1 cellular context compared by ENCODE assay signal in genomic region chr13:102422690-102423089, GRCh38.
TF ChIP-seq lines count a peak whose summit lies in the region.

No MANE protein-coding gene starts in this region.

TF ChIP-seq in SK-N-SH, 30 proteins besides CTCF, POLR2A, EP300 and RAD21 (continued from another document):
- TF ChIP-seq REST (IDR thresholded peaks at IDR 0.05; ENCODE audit: low read depth, low read length) (no peak), RXRA (IDR thresholded peaks at IDR 0.05; ENCODE audit: borderline replicate concordance, low read depth) (no peak), MEF2A (IDR thresholded peaks at IDR 0.05; ENCODE audit: borderline replicate concordance, low read depth) (no peak), ZBTB33 (IDR thresholded peaks at IDR 0.05; ENCODE audit: borderline replicate concordance, low read depth) (no peak), JUND (IDR thresholded peaks at IDR 0.05) (no peak), MAX (IDR thresholded peaks at IDR 0.05; ENCODE audit: low read depth) (no peak), GABPA (IDR thresholded peaks at IDR 0.05; ENCODE audit: low read depth) (no peak), NRF1 (IDR thresholded peaks at IDR 0.05; ENCODE audit: low read depth, low read length) (no peak), EZH2phosphoT487 (IDR thresholded peaks at IDR 0.05; ENCODE audit: borderline replicate concordance, low read depth) (no peak), POLR2AphosphoS5 (IDR thresholded peaks at IDR 0.05; ENCODE audit: low read depth, low read length) (no peak)
